In the genomic region with DNA sequence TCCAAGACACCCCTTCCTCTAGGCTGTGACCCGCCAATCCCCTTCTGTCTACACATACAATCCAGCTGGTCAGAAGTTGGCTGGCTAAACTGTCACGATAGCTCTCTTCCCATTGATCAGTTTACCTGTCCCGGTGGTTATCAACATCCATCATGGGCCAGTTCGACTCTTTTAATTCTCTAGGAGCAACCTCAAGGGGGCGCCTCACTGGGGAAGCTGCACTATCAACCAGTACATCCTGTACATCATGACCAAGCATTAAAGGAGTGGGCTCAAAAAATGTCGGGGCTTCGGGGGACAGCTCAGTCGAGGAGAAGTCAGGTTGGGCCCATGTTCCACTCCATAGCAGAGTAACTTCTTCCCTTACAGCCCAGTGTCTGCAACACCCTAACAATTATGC, we compare ENCODE assay signal across 11 cellular contexts. TPM values are rescaled to one million over a fixed set of nuclear protein-coding genes. Genes with fewer than 3 reads are reported as not detected.
DNase-seq lines count a peak whose midpoint lies in the region; ATAC-seq and TF ChIP-seq lines count a peak whose summit lies in the region.
"Had no signal": no experiment of that assay in that cellular context is flagged by ENCODE, and none has a peak within 500 bp of the region (broad histone marks: within the 10 kb centered on the region; RNA-seq: fewer than 3 reads in every experiment).

No MANE protein-coding gene starts in this region.

- H3K4me3 Mint-ChIP-seq in Calu3 (ENCODE audit: low read depth, unreplicated experiment), result no peak overlapping the region

- no peak overlapping the region for H3K27ac ChIP-seq in WERI-Rb-1
- H3K27ac ChIP-seq in adrenal gland, result no peak overlapping the region
- no peak overlapping the region for H3K27ac ChIP-seq in aorta (ENCODE audit: low read depth in 1 of 2, low read length in 2 of 2)
- H3K27ac ChIP-seq: epithelial cell of prostate had no signal

- TF ChIP-seq CTCF in Calu3 (IDR thresholded peaks at IDR 0.05; ENCODE audit: unreplicated experiment), result peak; percentile 31
- peak; percentile 30; the same call in 1 of the 2 replicates for TF ChIP-seq CTCF in GM12874 (IDR thresholded peaks at IDR 0.05; ENCODE audit: insufficient read depth, low read depth, low read length)
- TF ChIP-seq CTCF in WERI-Rb-1 (IDR thresholded peaks at IDR 0.05; ENCODE audit: low read depth, low read length), result peak; percentile 62
- TF ChIP-seq CTCF in adrenal gland (IDR thresholded peaks at IDR 0.05), result no peak

- H3K36me3 ChIP-seq in WERI-Rb-1 (no peaks in the 10 kb centered on the region; the same call in none of the 2 replicates), adrenal gland (replicated peaks in 1 of 2) (no peaks in the 10 kb centered on the region), aorta (ENCODE audit: control insufficient read depth in 1 of 2, insufficient read depth in 2 of 2, low read length in 1 of 2) (no peaks in the 10 kb centered on the region)

- no peaks in the 10 kb centered on the region for H3K27me3 Mint-ChIP-seq in Calu3 (ENCODE audit: unreplicated experiment)

- no peaks in the 10 kb centered on the region for H3K4me1 Mint-ChIP-seq in Calu3 (ENCODE audit: low read depth, unreplicated experiment)

- H3K9me3 Mint-ChIP-seq in Calu3 (ENCODE audit: low read depth, unreplicated experiment), result no peaks in the 10 kb centered on the region

- WGBS in adrenal gland, 4 donors, result 82 to 91% (median 89%) methylated on average over 8 of the region's 8 CpGs
- WGBS in aorta, 2 donors, result 76 to 79% methylated on average over 8 of the region's 8 CpGs

- no peak overlapping the region for H3K27ac Mint-ChIP-seq in Calu3 (ENCODE audit: unreplicated experiment)

- intact Hi-C loops in Calu3 (cut with micrococcal nuclease; ENCODE audit: unreplicated experiment) (no loop called here), adrenal gland (cut with DNase I) (no loop called here), aorta (cut with DNase I) (no loop called here)

- no peak for TF ChIP-seq POLR2A in adrenal gland (IDR thresholded peaks at IDR 0.05)

- CTCF ChIA-PET in Calu3 (lab: Charles Lee), result no interaction called here

- H3K4me1 ChIP-seq in adrenal gland (replicated peaks in 1 of 2) (peaks cover 0 to 13% of the 10 kb centered on the region in 2 donors), aorta (ENCODE audit: control insufficient read depth in 1 of 2, insufficient read depth in 2 of 2, low read length in 2 of 2) (no peaks in the 10 kb centered on the region)

- H3K9me3 ChIP-seq in WERI-Rb-1 (ENCODE audit: severe bottlenecking) (peaks cover 3% of the 10 kb centered on the region), adrenal gland (replicated peaks in 1 of 3) (no peaks in the 10 kb centered on the region), aorta (ENCODE audit: control insufficient read depth, low read length) (peaks cover 2% of the 10 kb centered on the region)

- H3K27me3 ChIP-seq in WERI-Rb-1 (ENCODE audit: insufficient read depth, low read depth, severe bottlenecking) (no peaks in the 10 kb centered on the region), adrenal gland (no peaks in the 10 kb centered on the region), aorta (ENCODE audit: control insufficient read depth in 1 of 2, insufficient read depth in 2 of 2, low read length in 1 of 2) (no peaks in the 10 kb centered on the region)

- H3K4me3 ChIP-seq in WERI-Rb-1 (ENCODE audit: low read depth, low read length) (no peak overlapping the region), adrenal gland (no peak overlapping the region), aorta (ENCODE audit: low read length in 2 of 2) (no peak overlapping the region)

- BruUV-seq in Calu3 (replicated peaks; lab: Mats Ljungman, UMichigan), result no TSS peak

- no peak for ATAC-seq in HG03025 (IDR thresholded peaks at IDR 0.05; ENCODE audit: low FRiP score, unreplicated experiment)
- ATAC-seq in aorta (ENCODE audit: low FRiP score), result no peak

- no peaks in the 10 kb centered on the region for H3K36me3 Mint-ChIP-seq in Calu3 (ENCODE audit: insufficient read depth, unreplicated experiment)

- DNase-seq in Calu3, result peak; percentile 11
- DNase-seq in WERI-Rb-1, result peak; percentile 40
- DNase-seq in iPS-NIHi7 (ENCODE audit: extremely low spot score), result peak; percentile 64
- no peak for DNase-seq in adrenal gland
- DNase-seq in NCI-H2081 treated with DMSO at 0.1 percent for 48 hours (lab: John Stamatoyannopoulos, UW), result no peak
- DNase-seq in aorta, result no peak
- DNase-seq: NCI-H345, Right ventricle myocardium superior had no signal

RNA-seq across cellular contexts. Expression of a gene that starts 53.2 kb away (rescaled TPM):
- total RNA-seq in Calu3 (2022) (28.9 and 35.3 TPM in 2 replicates), adrenal gland (10 to 100 TPM; 19.1 to 66.2 (median 24.1) TPM), aorta (10 to 100 TPM; 29.8 to 44.6 TPM)
- polyA plus RNA-seq in adrenal gland (10 to 100 TPM in 1 of 3 donors, 1 to 10 TPM in 2; 2.7 to 15.7 (median 2.9) TPM), aorta (10 to 100 TPM in 1 of 2 donors, 1 to 10 TPM in 1; 10.0 to 19.5 TPM)

Comparison
In these comparisons a context has a peak if more than half of its experiments do, and no peak if none do; other contexts are left out.
1. DNase-seq: peak in Calu3 (single experiment), WERI-Rb-1 (single experiment) and iPS-NIHi7 (single experiment); none in adrenal gland (0 of 7), NCI-H2081 treated with DMSO at 0.1 percent for 48 hours (single experiment) and aorta (0 of 2).
2. CTCF ChIP-seq: peak in Calu3 (single experiment), GM12874 (single experiment) and WERI-Rb-1 (single experiment); none in adrenal gland (0 of 6).